Comparison of ENCODE assay signal across 29 cellular contexts in genomic region chr10:29210469-29210868, GRCh38.
"Had no signal": no experiment of that assay in that cellular context is flagged by ENCODE, and none has a peak within 500 bp of the region (broad histone marks: within the 10 kb centered on the region; RNA-seq: fewer than 3 reads in every experiment).

No MANE protein-coding gene starts in this region.

- FAIRE-seq: TTC549 had no signal

- H3K4me1 ChIP-seq: ascending aorta, Peyer's patch had no signal

- H3K27ac ChIP-seq: ascending aorta, Peyer's patch, SJSA1 had no signal

- H3K36me3 ChIP-seq: ascending aorta, Peyer's patch, SJSA1 had no signal

- H3K4me2 ChIP-seq: SK-N-SH had no signal

- H3K4me3 ChIP-seq: ascending aorta, Peyer's patch, SJSA1 had no signal

- DNase-seq: activated CD4-positive, alpha-beta T cell treated with anti-CD3 and anti-CD28 coated beads, Interleukin-2, amount 10 ng/mL, durations not matched to agents 24 days and 14 days; activated CD4-positive, alpha-beta T cell treated with anti-CD3 and anti-CD28 coated beads, Interleukin-2, amount 50 U/mL, for 4 hours; activated CD8-positive, alpha-beta T cell treated with anti-CD3 and anti-CD28 coated beads for 36 hours; activated effector memory CD4-positive, alpha-beta T cell treated with anti-CD3 and anti-CD28 coated beads, Interleukin-2, amount 50 U/mL, for 16 hours; activated naive CD4-positive, alpha-beta T cell; activated naive CD4-positive, alpha-beta T cell treated with anti-CD3 and anti-CD28 coated beads, Interleukin-2, amount 50 U/mL, for 16 hours; activated naive CD8-positive, alpha-beta T cell treated with anti-CD3 and anti-CD28 coated beads for 36 hours; activated T-cell treated with anti-CD3 and anti-CD28 coated beads, Interleukin-2, amount 50 U/mL, for 1 hour; activated T-cell treated with anti-CD3 and anti-CD28 coated beads, Interleukin-2, amount 50 U/mL, for 72 hours; amniotic stem cell; NCI-H1105; NCI-H1417 treated with DMSO at 0.1 percent for 48 hours; NCI-H187 treated with DMSO at 0.1 percent for 48 hours; NCI-H2081; NCI-H2171 treated with DMSO at 0.1 percent for 48 hours; NCI-H2227 treated with DMSO at 0.1 percent for 48 hours; NCI-H446 treated with DMSO at 0.1 percent for 48 hours; NCI-H524; NCI-H69; NK-92 treated with Interleukin-12 subunit alpha and Interleukin-12 subunit beta, amount 100 ng/mL, for 24 hours; PC-3; Peyer's patch; RPMI8226; SHP77 treated with DMSO at 0.1 percent for 48 hours; SK-N-SH had no signal

- H3K27me3 ChIP-seq: ascending aorta, Peyer's patch, SJSA1 had no signal

- H3K9ac ChIP-seq: SK-N-SH had no signal

- ATAC-seq: activated CD8-positive, alpha-beta T cell treated with anti-CD3 and anti-CD28 coated beads for 36 hours; activated T-cell treated with anti-CD3 and anti-CD28 coated beads, Interleukin-2, amount 50 U/mL, for 72 hours; activated T-helper 17 cell treated with anti-CD3 and anti-CD28 coated beads, Interleukin-2, amount 50 U/mL, for 72 hours; PC-3 had no signal

- H3K9me3 ChIP-seq: Peyer's patch, SK-N-SH had no signal
